In genomic region chr17:34840758-34841157, GRCh38 we compare ENCODE assay signal across 1 cellular context.
TF ChIP-seq lines count a peak whose summit lies in the region.

No MANE protein-coding gene starts in this region.

TF ChIP-seq in GM23338, 12 proteins besides CTCF, POLR2A, EP300 and RAD21 (continued from another document):
- TF ChIP-seq, protein P1, sequence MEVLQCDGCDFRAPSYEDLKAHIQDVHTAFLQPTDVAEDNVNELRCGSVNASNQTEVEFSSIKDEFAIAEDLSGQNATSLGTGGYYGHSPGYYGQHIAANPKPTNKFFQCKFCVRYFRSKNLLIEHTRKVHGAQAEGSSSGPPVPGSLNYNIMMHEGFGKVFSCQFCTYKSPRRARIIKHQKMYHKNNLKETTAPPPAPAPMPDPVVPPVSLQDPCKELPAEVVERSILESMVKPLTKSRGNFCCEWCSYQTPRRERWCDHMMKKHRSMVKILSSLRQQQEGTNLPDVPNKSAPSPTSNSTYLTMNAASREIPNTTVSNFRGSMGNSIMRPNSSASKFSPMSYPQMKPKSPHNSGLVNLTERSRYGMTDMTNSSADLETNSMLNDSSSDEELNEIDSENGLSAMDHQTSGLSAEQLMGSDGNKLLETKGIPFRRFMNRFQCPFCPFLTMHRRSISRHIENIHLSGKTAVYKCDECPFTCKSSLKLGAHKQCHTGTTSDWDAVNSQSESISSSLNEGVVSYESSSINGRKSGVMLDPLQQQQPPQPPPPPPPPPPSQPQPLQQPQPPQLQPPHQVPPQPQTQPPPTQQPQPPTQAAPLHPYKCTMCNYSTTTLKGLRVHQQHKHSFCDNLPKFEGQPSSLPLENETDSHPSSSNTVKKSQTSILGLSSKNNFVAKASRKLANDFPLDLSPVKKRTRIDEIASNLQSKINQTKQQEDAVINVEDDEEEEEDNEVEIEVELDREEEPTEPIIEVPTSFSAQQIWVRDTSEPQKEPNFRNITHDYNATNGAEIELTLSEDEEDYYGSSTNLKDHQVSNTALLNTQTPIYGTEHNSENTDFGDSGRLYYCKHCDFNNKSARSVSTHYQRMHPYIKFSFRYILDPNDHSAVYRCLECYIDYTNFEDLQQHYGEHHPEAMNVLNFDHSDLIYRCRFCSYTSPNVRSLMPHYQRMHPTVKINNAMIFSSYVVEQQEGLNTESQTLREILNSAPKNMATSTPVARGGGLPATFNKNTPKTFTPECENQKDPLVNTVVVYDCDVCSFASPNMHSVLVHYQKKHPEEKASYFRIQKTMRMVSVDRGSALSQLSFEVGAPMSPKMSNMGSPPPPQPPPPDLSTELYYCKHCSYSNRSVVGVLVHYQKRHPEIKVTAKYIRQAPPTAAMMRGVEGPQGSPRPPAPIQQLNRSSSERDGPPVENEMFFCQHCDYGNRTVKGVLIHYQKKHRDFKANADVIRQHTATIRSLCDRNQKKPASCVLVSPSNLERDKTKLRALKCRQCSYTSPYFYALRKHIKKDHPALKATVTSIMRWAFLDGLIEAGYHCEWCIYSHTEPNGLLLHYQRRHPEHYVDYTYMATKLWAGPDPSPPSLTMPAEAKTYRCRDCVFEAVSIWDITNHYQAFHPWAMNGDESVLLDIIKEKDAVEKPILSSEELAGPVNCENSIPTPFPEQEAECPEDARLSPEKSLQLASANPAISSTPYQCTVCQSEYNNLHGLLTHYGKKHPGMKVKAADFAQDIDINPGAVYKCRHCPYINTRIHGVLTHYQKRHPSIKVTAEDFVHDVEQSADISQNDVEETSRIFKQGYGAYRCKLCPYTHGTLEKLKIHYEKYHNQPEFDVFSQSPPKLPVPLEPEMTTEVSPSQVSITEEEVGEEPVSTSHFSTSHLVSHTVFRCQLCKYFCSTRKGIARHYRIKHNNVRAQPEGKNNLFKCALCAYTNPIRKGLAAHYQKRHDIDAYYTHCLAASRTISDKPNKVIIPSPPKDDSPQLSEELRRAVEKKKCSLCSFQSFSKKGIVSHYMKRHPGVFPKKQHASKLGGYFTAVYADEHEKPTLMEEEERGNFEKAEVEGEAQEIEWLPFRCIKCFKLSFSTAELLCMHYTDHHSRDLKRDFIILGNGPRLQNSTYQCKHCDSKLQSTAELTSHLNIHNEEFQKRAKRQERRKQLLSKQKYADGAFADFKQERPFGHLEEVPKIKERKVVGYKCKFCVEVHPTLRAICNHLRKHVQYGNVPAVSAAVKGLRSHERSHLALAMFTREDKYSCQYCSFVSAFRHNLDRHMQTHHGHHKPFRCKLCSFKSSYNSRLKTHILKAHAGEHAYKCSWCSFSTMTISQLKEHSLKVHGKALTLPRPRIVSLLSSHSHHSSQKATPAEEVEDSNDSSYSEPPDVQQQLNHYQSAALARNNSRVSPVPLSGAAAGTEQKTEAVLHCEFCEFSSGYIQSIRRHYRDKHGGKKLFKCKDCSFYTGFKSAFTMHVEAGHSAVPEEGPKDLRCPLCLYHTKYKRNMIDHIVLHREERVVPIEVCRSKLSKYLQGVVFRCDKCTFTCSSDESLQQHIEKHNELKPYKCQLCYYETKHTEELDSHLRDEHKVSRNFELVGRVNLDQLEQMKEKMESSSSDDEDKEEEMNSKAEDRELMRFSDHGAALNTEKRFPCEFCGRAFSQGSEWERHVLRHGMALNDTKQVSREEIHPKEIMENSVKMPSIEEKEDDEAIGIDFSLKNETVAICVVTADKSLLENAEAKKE (CRISPR knock-in tag; IDR thresholded peaks at IDR 0.05): no peak
TF ChIP-seq in GM23338: peak in this region for 1.
